Comparison of ENCODE assay signal across 10 cellular contexts in genomic region chr5:112338681-112339337, GRCh38.
DNase-seq lines count a peak whose midpoint lies in the region; ATAC-seq, FAIRE-seq and TF ChIP-seq lines count a peak whose summit lies in the region.
"Had no signal": no experiment of that assay in that cellular context is flagged by ENCODE, and none has a peak within 500 bp of the region (broad histone marks: within the 10 kb centered on the region; RNA-seq: fewer than 3 reads in every experiment).

No MANE protein-coding gene starts in this region.

- H3K27ac ChIP-seq in pancreas = peak overlapping the region in 3 of 4 donors; percentile 5 to 66 (median 64)

- H3K4me1 ChIP-seq in pancreas = no peaks in the 10 kb centered on the region

- no peaks in the 10 kb centered on the region for H3K36me3 ChIP-seq in pancreas

- no peaks in the 10 kb centered on the region for H3K27me3 ChIP-seq in pancreas

- 54 to 63% methylated on average over 5 of the region's 5 CpGs for WGBS in pancreas, 2 donors

- no peaks in the 10 kb centered on the region for H3K9me3 ChIP-seq in pancreas

- FAIRE-seq in pancreas (lab: Jason Lieb, UNC) = no peak

- DNase-seq in EH (ENCODE audit: low read depth) (peak; percentile 4), fibroblast of the aortic adventitia (ENCODE audit: low read depth) (peak; percentile 59), pancreas (peak in 2 of 6 donors; percentile 8 to 24), UCSD-AML1 (lab: John Stamatoyannopoulos, UW; ENCODE audit: unreplicated experiment) (no peak), GM20000 (ENCODE audit: low spot score) (no peak), NCI-H128 (lab: John Stamatoyannopoulos, UW; ENCODE audit: unreplicated experiment) (no peak)
- DNase-seq: activated CD4-positive, alpha-beta T cell treated with anti-CD3 and anti-CD28 coated beads, Interleukin-2, amount 50 U/mL, for 1 hour; CD4-positive, alpha-beta memory T cell had no signal

- H3K4me3 ChIP-seq in fibroblast of the aortic adventitia (ENCODE audit: low read depth, low read length) (no peak overlapping the region), pancreas (no peak overlapping the region)

- TF ChIP-seq CTCF in fibroblast of the aortic adventitia (IDR thresholded peaks at IDR 0.05; ENCODE audit: insufficient read depth, low read length) (no peak), pancreas (IDR thresholded peaks at IDR 0.05) (no peak), GM20000 (IDR thresholded peaks at IDR 0.05; ENCODE audit: extremely low read depth, missing control alignments) (no peak)

- ATAC-seq in pancreas (peak; percentile 84 to 91 (median 86)), HG03135 (IDR thresholded peaks at IDR 0.05; ENCODE audit: unreplicated experiment) (no peak)

- intact Hi-C loops in pancreas (cut with DNase I) = no loop called here

TF ChIP-seq in PFSK-1, 5 proteins besides CTCF, POLR2A, EP300 and RAD21:
- TF ChIP-seq SIN3A (IDR thresholded peaks at IDR 0.05; ENCODE audit: borderline replicate concordance, insufficient read depth, low read length) (no peak), FOXP2 (optimal IDR thresholded peaks at IDR 0.05; ENCODE audit: borderline replicate concordance, extremely low read depth, extremely low read length, insufficient read depth) (no peak), TAF1 (IDR thresholded peaks at IDR 0.05; ENCODE audit: borderline replicate concordance, insufficient read depth, low read length) (peak; percentile 33; the same call in 1 of the 2 replicates), REST (IDR thresholded peaks at IDR 0.05; ENCODE audit: insufficient read depth in 1 of 2, low read depth in 2 of 2, low read length in 2 of 2) (peak in 1 of 2 experiments; percentile 60; a peak in 1 of 4 replicates)

Comparison
In these comparisons a context has a peak if more than half of its experiments do, and no peak if none do; other contexts are left out.
1. DNase-seq: peak in EH (single experiment) and fibroblast of the aortic adventitia (single experiment); none in UCSD-AML1 (single experiment), GM20000 (single experiment) and NCI-H128 (single experiment).